Comparison of ENCODE assay signal across 1 cellular context in genomic region chr1:150268342-150268705, GRCh38.
TF ChIP-seq lines count a peak whose summit lies in the region.

No MANE protein-coding gene starts in this region.

TF ChIP-seq in H1, 55 proteins besides CTCF, POLR2A, EP300 and RAD21:
- peak; percentile 30 for TF ChIP-seq KDM4A (IDR thresholded peaks at IDR 0.05; ENCODE audit: low read depth, low read length, severe bottlenecking)
- no peak for TF ChIP-seq SIX5 (IDR thresholded peaks at IDR 0.05; ENCODE audit: low read depth, low read length)
- peak; percentile 89 for TF ChIP-seq SAP30 (IDR thresholded peaks at IDR 0.05; ENCODE audit: insufficient read depth, insufficient replicate concordance, low read length)
TF ChIP-seq in H1: peak in this region for 2.
